ENCODE assay signal across 2 cellular contexts in genomic region chr1:6415979-6416656, GRCh38.
A peak's percentile ranks its signal among the peaks of the same experiment; 100 is the strongest.
TF ChIP-seq lines count a peak whose summit lies in the region.

No MANE protein-coding gene starts in this region.

TF ChIP-seq in HEK293, 187 proteins besides CTCF, POLR2A, EP300 and RAD21:
- TF ChIP-seq ZFHX2 (tag by site-specific recombination; conservative IDR thresholded peaks at IDR 0.05): peak; percentile 15
- 0 out of 2 replicates have a peak, but pooled peaks have one; percentile 21 for TF ChIP-seq ZNF664 (tag by site-specific recombination; IDR thresholded peaks at IDR 0.05)
- TF ChIP-seq HOXA7 (CRISPR knock-in tag; IDR thresholded peaks at IDR 0.05; ENCODE audit: borderline replicate concordance): no peak
TF ChIP-seq in HEK293: peak in this region for 2.

TF ChIP-seq in H1, 55 proteins besides CTCF, POLR2A, EP300 and RAD21:
- no peak for TF ChIP-seq ZNF274 (IDR thresholded peaks at IDR 0.05; ENCODE audit: borderline replicate concordance, extremely low read depth, low read length)
- TF ChIP-seq HDAC6 (IDR thresholded peaks at IDR 0.05; ENCODE audit: low read depth, low read length): no peak
- TF ChIP-seq CBX8 (IDR thresholded peaks at IDR 0.05; ENCODE audit: borderline replicate concordance, low read depth, low read length): no peak
